In genomic region chr2:10529611-10530010, GRCh38 we compare ENCODE assay signal across 15 cellular contexts.
DNase-seq lines count a peak whose midpoint lies in the region; ATAC-seq and TF ChIP-seq lines count a peak whose summit lies in the region.
"Had no signal": no experiment of that assay in that cellular context is flagged by ENCODE, and none has a peak within 500 bp of the region (broad histone marks: within the 10 kb centered on the region; RNA-seq: fewer than 3 reads in every experiment).

No MANE protein-coding gene starts in this region.

- no peak overlapping the region for H3K9ac ChIP-seq in endodermal cell (ENCODE audit: extremely low read depth, low read length, poor library complexity, severe bottlenecking)

- no peaks in the 10 kb centered on the region for H3K36me3 Mint-ChIP-seq in endodermal cell (ENCODE audit: low read depth)
- no peaks in the 10 kb centered on the region for H3K36me3 Mint-ChIP-seq in activated CD8-positive, alpha-beta T cell treated with anti-CD3 and anti-CD28 coated beads for 36 hours (ENCODE audit: low read depth)
- H3K36me3 Mint-ChIP-seq: CD14-positive monocyte; CD8-positive, alpha-beta T cell had no signal

- DNase-seq in cardiac septum (ENCODE audit: low spot score) (peak; percentile 43), left cardiac atrium (no peak), endodermal cell (peak; percentile 24), mesenteric fat pad (ENCODE audit: low spot score) (peak; percentile 67), NAMALWA (ENCODE audit: low spot score) (no peak)
- DNase-seq in activated CD8-positive, alpha-beta T cell treated with anti-CD3 and anti-CD28 coated beads for 36 hours = no peak
- DNase-seq: COR-L47, DMS153, DMS79 treated with DMSO at 0.1 percent for 48 hours, EL, GOT3 had no signal

- CTCF ChIA-PET in activated CD8-positive, alpha-beta T cell treated with anti-CD3 and anti-CD28 coated beads for 36 hours (lab: Charles Lee) = no interaction called here

- no peaks in the 10 kb centered on the region for H3K9me3 Mint-ChIP-seq in endodermal cell
- no peaks in the 10 kb centered on the region for H3K9me3 Mint-ChIP-seq in activated CD8-positive, alpha-beta T cell treated with anti-CD3 and anti-CD28 coated beads for 36 hours
- H3K9me3 Mint-ChIP-seq: CD8-positive, alpha-beta T cell had no signal

- no peak overlapping the region for H3K27ac ChIP-seq in endodermal cell (ENCODE audit: low read depth, low read length)
- H3K27ac ChIP-seq: A549 had no signal

- intact Hi-C loops in cardiac septum (cut with DNase I) (no loop called here), left cardiac atrium (cut with DNase I) (no loop called here)
- intact Hi-C loops in activated CD8-positive, alpha-beta T cell treated with anti-CD3 and anti-CD28 coated beads for 36 hours (cut with micrococcal nuclease) = no loop called here

- TF ChIP-seq CTCF in endodermal cell (conservative IDR thresholded peaks at IDR 0.05) = no peak
- TF ChIP-seq CTCF in activated CD8-positive, alpha-beta T cell treated with anti-CD3 and anti-CD28 coated beads for 36 hours (IDR thresholded peaks at IDR 0.05) = no peak

- WGBS in endodermal cell (ENCODE audit: insufficient coverage in 1 of 2, insufficient read length in 1 of 2), 2 experiments = 88 to 90% methylated on average over 7 to 8 of the region's 8 CpGs

- no peaks in the 10 kb centered on the region for H3K27me3 ChIP-seq in endodermal cell (ENCODE audit: control insufficient read depth, insufficient read depth, low read length, poor library complexity, severe bottlenecking)

- H3K4me1 Mint-ChIP-seq in endodermal cell = no peaks in the 10 kb centered on the region
- H3K4me1 Mint-ChIP-seq in activated CD8-positive, alpha-beta T cell treated with anti-CD3 and anti-CD28 coated beads for 36 hours (ENCODE audit: low read depth) = no peaks in the 10 kb centered on the region
- H3K4me1 Mint-ChIP-seq: CD14-positive monocyte had no signal

- POLR2A ChIA-PET in activated CD8-positive, alpha-beta T cell treated with anti-CD3 and anti-CD28 coated beads for 36 hours (lab: Charles Lee) = no interaction called here

- H3K4me1 ChIP-seq in endodermal cell (ENCODE audit: control insufficient read depth, insufficient read depth, low read length) = no peaks in the 10 kb centered on the region
- H3K4me1 ChIP-seq: A549, HAP-1 had no signal

- H3K27ac Mint-ChIP-seq in endodermal cell = no peak overlapping the region
- no peak overlapping the region for H3K27ac Mint-ChIP-seq in activated CD8-positive, alpha-beta T cell treated with anti-CD3 and anti-CD28 coated beads for 36 hours
- H3K27ac Mint-ChIP-seq: CD8-positive, alpha-beta T cell had no signal

- H3K4me3 ChIP-seq in endodermal cell (ENCODE audit: low read length) = no peak overlapping the region
- H3K4me3 ChIP-seq: A549, HAP-1 had no signal

- H3K27me3 Mint-ChIP-seq in endodermal cell (ENCODE audit: insufficient read depth) = no peaks in the 10 kb centered on the region
- H3K27me3 Mint-ChIP-seq in activated CD8-positive, alpha-beta T cell treated with anti-CD3 and anti-CD28 coated beads for 36 hours = no peaks in the 10 kb centered on the region

- H3K36me3 ChIP-seq in endodermal cell (ENCODE audit: control insufficient read depth, insufficient read depth, low read length) = no peaks in the 10 kb centered on the region
- H3K36me3 ChIP-seq: HAP-1 had no signal

- H3K4me3 Mint-ChIP-seq in endodermal cell = no peak overlapping the region
- H3K4me3 Mint-ChIP-seq in activated CD8-positive, alpha-beta T cell treated with anti-CD3 and anti-CD28 coated beads for 36 hours = no peak overlapping the region
- H3K4me3 Mint-ChIP-seq: CD14-positive monocyte; CD8-positive, alpha-beta T cell had no signal

- ATAC-seq in left cardiac atrium = no peak
- ATAC-seq in activated CD8-positive, alpha-beta T cell treated with anti-CD3 and anti-CD28 coated beads for 36 hours = no peak
- ATAC-seq: A549; CD8-positive, alpha-beta T cell had no signal

- no peaks in the 10 kb centered on the region for H3K9me3 ChIP-seq in endodermal cell (ENCODE audit: control insufficient read depth, low read length)
- H3K9me3 ChIP-seq: A549, HAP-1 had no signal

Comparison
In these comparisons a context has a peak if more than half of its experiments do, and no peak if none do; other contexts are left out.
1. DNase-seq: peak in cardiac septum (single experiment), endodermal cell (single experiment) and mesenteric fat pad (single experiment); none in left cardiac atrium (single experiment), activated CD8-positive, alpha-beta T cell treated with anti-CD3 and anti-CD28 coated beads for 36 hours (single experiment) and NAMALWA (single experiment).